27 cellular contexts compared by ENCODE assay signal in the genomic region with DNA sequence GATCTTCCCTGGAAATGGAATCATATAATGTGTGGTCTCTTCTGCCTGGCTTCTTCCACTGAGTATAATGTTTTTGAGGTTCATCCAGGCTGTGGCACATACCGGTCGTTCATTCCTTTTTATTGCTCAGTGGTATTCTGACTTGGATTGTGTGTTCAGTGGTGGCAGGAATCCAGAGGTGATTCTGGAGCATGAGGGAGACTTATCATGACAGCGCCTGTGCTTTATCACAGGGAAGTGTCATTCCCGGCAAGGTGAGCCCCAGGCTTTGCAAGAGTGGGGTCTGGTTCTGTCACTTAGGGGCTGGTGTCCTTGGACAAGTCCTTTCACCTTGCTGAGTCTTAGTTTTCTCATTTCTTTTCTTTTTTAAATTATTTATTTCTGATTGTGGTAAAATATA. TPM values are rescaled to one million over a fixed set of nuclear protein-coding genes. Genes with fewer than 3 reads are reported as not detected.
"Had no signal": no experiment of that assay in that cellular context is flagged by ENCODE, and none has a peak within 500 bp of the region (broad histone marks: within the 10 kb centered on the region; RNA-seq: fewer than 3 reads in every experiment).

No MANE protein-coding gene starts in this region.

- H3K4me3 ChIP-seq: gastroesophageal sphincter, mucosa of descending colon, pancreas, smooth muscle cell, stomach, thyroid gland, vagina had no signal

- ATAC-seq: esophagus mucosa; foreskin keratinocyte; gastroesophageal sphincter; mucosa of descending colon; natural killer cell treated with Interleukin-12 subunit alpha and Interleukin-12 subunit beta and Interleukin-15 and Interleukin-18, amount 100 ng/mL, for 72 hours; pancreas; sciatic nerve; stimulated activated effector memory CD8-positive, alpha-beta T cell treated with anti-CD3 and anti-CD28 coated beads, Interleukin-12 subunit alpha, Interleukin-12 subunit beta, amount 100 ng/mL, for 72 hours had no signal

- DNase-seq: effector CD8-positive, alpha-beta T cell; endodermal cell; foreskin keratinocyte; hypothalamus; immature natural killer cell; islet precursor cell; kidney glomerular epithelial cell; mesenchymal stem cell; mucosa of descending colon; naive B cell; pancreas; retina; stimulated activated CD4-positive, alpha-beta T cell treated with anti-CD3 and anti-CD28 coated beads, Interleukin-12 subunit alpha, Interleukin-12 subunit beta, amount 100 ng/mL, for 4 hours; stimulated activated CD4-positive, alpha-beta T cell treated with anti-CD3 and anti-CD28 coated beads, Interleukin-1b, Interleukin-23, amount 100 ng/mL, for 48 hours; stimulated activated CD4-positive, alpha-beta T cell treated with anti-CD3 and anti-CD28 coated beads, Interleukin-4, amount 100 ng/mL, for 24 hours; stimulated activated naive CD4-positive, alpha-beta T cell treated with Interleukin-2 at 50 U/mL for 16 hours; stomach; thyroid gland; trophoblast cell had no signal

RNA-seq across cellular contexts. Expression of a gene that starts 53.0 kb away (rescaled TPM):
- total RNA-seq: natural killer cell treated with Interleukin-12 subunit alpha and Interleukin-12 subunit beta and Interleukin-15 and Interleukin-18, amount 100 ng/mL, for 72 hours; temporal lobe had no signal
